ENCODE assay signal across 15 cellular contexts in the genomic region with DNA sequence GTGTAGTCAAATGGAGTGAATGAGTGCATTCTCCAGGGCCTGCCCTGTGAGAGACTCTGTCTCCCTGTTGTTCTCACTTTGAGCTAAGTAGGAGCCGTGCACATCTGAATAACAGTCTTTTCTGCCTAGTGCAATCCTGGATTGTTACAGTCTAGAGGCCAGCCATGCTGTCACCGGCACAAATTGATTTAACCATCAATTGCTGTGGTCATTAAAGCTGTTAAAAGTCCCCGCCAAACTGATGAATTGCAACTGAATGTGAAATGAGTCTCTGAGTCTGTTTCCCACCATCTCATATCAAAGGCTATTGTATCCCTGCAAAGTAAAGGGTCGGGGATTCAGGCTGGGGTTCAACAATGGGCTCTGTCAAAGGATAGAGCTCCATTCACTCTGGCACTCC.
A peak's percentile ranks its signal among the peaks of the same experiment; 100 is the strongest.
DNase-seq lines count a peak whose midpoint lies in the region; ATAC-seq and TF ChIP-seq lines count a peak whose summit lies in the region.
"Had no signal": no experiment of that assay in that cellular context is flagged by ENCODE, and none has a peak within 500 bp of the region (broad histone marks: within the 10 kb centered on the region; RNA-seq: fewer than 3 reads in every experiment).

No MANE protein-coding gene starts in this region.

- TF ChIP-seq POLR2A in HCT116 (IDR thresholded peaks at IDR 0.05; ENCODE audit: borderline replicate concordance, extremely low read depth, insufficient read depth, insufficient read length): no peak

- no peak overlapping the region for H3K9ac ChIP-seq in HCT116 (ENCODE audit: low read length)

- no peak overlapping the region for H3K27ac ChIP-seq in HCT116 (ENCODE audit: low read depth, low read length)
- H3K27ac ChIP-seq: foreskin keratinocyte, prostate gland had no signal

- H3K36me3 Mint-ChIP-seq in stimulated activated effector memory CD8-positive, alpha-beta T cell treated with anti-CD3 and anti-CD28 coated beads, Interleukin-12 subunit alpha, Interleukin-12 subunit beta, amount 100 ng/mL, for 72 hours: no peaks in the 10 kb centered on the region

- H3K36me3 ChIP-seq in HCT116 (ENCODE audit: control insufficient read depth in 1 of 2, insufficient read depth in 2 of 2, low read length in 2 of 2) (no peaks in the 10 kb centered on the region), mucosa of descending colon (ENCODE audit: low read depth) (no peaks in the 10 kb centered on the region)
- H3K36me3 ChIP-seq: prostate gland had no signal

- CTCF ChIA-PET in HCT116 (lab: Charles Lee): interaction anchor here (0.7 kb wide), 1 partner anchor 27 kb away, joined by 3 read pairs; no protein-coding TSS in a partner anchor

- H3K79me2 ChIP-seq in HCT116 (ENCODE audit: insufficient read depth, low read length): no peaks in the 10 kb centered on the region

- no peaks in the 10 kb centered on the region for H3K9me2 ChIP-seq in HCT116 (ENCODE audit: insufficient read depth)

- H2AFZ ChIP-seq in HCT116 (ENCODE audit: low read depth, low read length, poor library complexity, severe bottlenecking): peak overlapping the region; percentile 63

- in situ Hi-C loops in SK-MEL-5 (cut with HindIII; ENCODE audit: low pct_unique_long_range_greater_than_20kb, low sequenced_read_pairs): no loop called here

- H3K4me3 ChIP-seq in HCT116 (replicated peaks in 1 of 2; ENCODE audit: low read depth in 1 of 2, low read length in 2 of 2): no peak overlapping the region
- H3K4me3 ChIP-seq in mucosa of descending colon: no peak overlapping the region
- H3K4me3 ChIP-seq: prostate gland had no signal

- H3K4me3 Mint-ChIP-seq in stimulated activated effector memory CD8-positive, alpha-beta T cell treated with anti-CD3 and anti-CD28 coated beads, Interleukin-12 subunit alpha, Interleukin-12 subunit beta, amount 100 ng/mL, for 72 hours: no peak overlapping the region
- H3K4me3 Mint-ChIP-seq: activated naive CD4-positive, alpha-beta T cell treated with anti-CD3 and anti-CD28 coated beads for 36 hours; CD4-positive, alpha-beta T cell; T-helper 2 cell treated with Interferon-gamma antibody and Interleukin-4, amounts not matched to agents 5 μg/mL and 100 μg/mL, for 36 hours had no signal

- H4K20me1 ChIP-seq in HCT116 (ENCODE audit: insufficient read depth): no peaks in the 10 kb centered on the region

- no peaks in the 10 kb centered on the region for H3K9me3 ChIP-seq in HCT116 (ENCODE audit: control insufficient read depth in 1 of 2, insufficient read depth in 1 of 2, low read depth in 1 of 2, low read length in 2 of 2)
- H3K9me3 ChIP-seq in mucosa of descending colon: no peaks in the 10 kb centered on the region
- H3K9me3 ChIP-seq: prostate gland had no signal

- H3K4me1 ChIP-seq in HCT116 (ENCODE audit: control insufficient read depth in 1 of 2, insufficient read depth in 2 of 2, low read length in 2 of 2) (no peaks in the 10 kb centered on the region), mucosa of descending colon (ENCODE audit: low read depth) (no peaks in the 10 kb centered on the region)
- H3K4me1 ChIP-seq: foreskin keratinocyte, prostate gland had no signal

- H3K9me3 Mint-ChIP-seq in stimulated activated effector memory CD8-positive, alpha-beta T cell treated with anti-CD3 and anti-CD28 coated beads, Interleukin-12 subunit alpha, Interleukin-12 subunit beta, amount 100 ng/mL, for 72 hours: peaks cover 3% of the 10 kb centered on the region
- H3K9me3 Mint-ChIP-seq: activated naive CD4-positive, alpha-beta T cell treated with anti-CD3 and anti-CD28 coated beads for 36 hours; CD4-positive, alpha-beta T cell; T-helper 2 cell treated with Interferon-gamma antibody and Interleukin-4, amounts not matched to agents 5 μg/mL and 100 μg/mL, for 36 hours had no signal

- intact Hi-C loops in HCT116 (cut with micrococcal nuclease): loop anchor here (2.0 kb wide), 1 partner anchor 1406 kb away; no protein-coding TSS in a partner anchor
- intact Hi-C loops in head of caudate nucleus (cut with DNase I): no loop called here
- intact Hi-C loops in mucosa of descending colon (cut with DNase I, micrococcal nuclease): no loop called here

- H3K4me2 ChIP-seq in HCT116 (ENCODE audit: low read length): no peak overlapping the region

- TF ChIP-seq RAD21 in HCT116 (IDR thresholded peaks at IDR 0.05; ENCODE audit: low read depth): no peak

- RAD21 ChIA-PET in HCT116 (lab: Charles Lee; ENCODE audit: low non-redundant PET in 1 of 2, low total read pairs in 2 of 2, uncharacterized antibody in 2 of 2, unreplicated experiment in 2 of 2): no interaction called here

- no peak for TF ChIP-seq CTCF in HCT116 (IDR thresholded peaks at IDR 0.05 in 2 of 3, conservative IDR thresholded peaks at IDR 0.05 in 1 of 3; ENCODE audit: borderline replicate concordance in 1 of 3, insufficient read depth in 1 of 3, low read depth in 2 of 3, low read length in 2 of 3)
- no peak for TF ChIP-seq CTCF in mucosa of descending colon (IDR thresholded peaks at IDR 0.05)

- POLR2A ChIA-PET in HCT116 (lab: Charles Lee): no interaction called here

- no peak for ATAC-seq in HCT116
- no peak for ATAC-seq in mucosa of descending colon
- no peak for ATAC-seq in stimulated activated effector memory CD8-positive, alpha-beta T cell treated with anti-CD3 and anti-CD28 coated beads, Interleukin-12 subunit alpha, Interleukin-12 subunit beta, amount 100 ng/mL, for 72 hours
- ATAC-seq: foreskin keratinocyte had no signal

- no TSS peak for BruUV-seq in HCT116 (replicated peaks; lab: Mats Ljungman, UMichigan)

- no peaks in the 10 kb centered on the region for H3K4me1 Mint-ChIP-seq in stimulated activated effector memory CD8-positive, alpha-beta T cell treated with anti-CD3 and anti-CD28 coated beads, Interleukin-12 subunit alpha, Interleukin-12 subunit beta, amount 100 ng/mL, for 72 hours

- H3K27ac Mint-ChIP-seq in stimulated activated effector memory CD8-positive, alpha-beta T cell treated with anti-CD3 and anti-CD28 coated beads, Interleukin-12 subunit alpha, Interleukin-12 subunit beta, amount 100 ng/mL, for 72 hours: no peak overlapping the region
- H3K27ac Mint-ChIP-seq: activated naive CD4-positive, alpha-beta T cell treated with anti-CD3 and anti-CD28 coated beads for 36 hours; CD4-positive, alpha-beta T cell; T-helper 2 cell treated with Interferon-gamma antibody and Interleukin-4, amounts not matched to agents 5 μg/mL and 100 μg/mL, for 36 hours had no signal

- DNase-seq in HCT116 (ENCODE audit: low read depth, low spot score) (no peak), SK-MEL-5 (ENCODE audit: low read depth, low spot score) (peak; percentile 15), head of caudate nucleus (peak in 32 of 42 donors; percentile 2 to 64 (median 18)), putamen (ENCODE audit: low spot score) (peak; percentile 31), mucosa of descending colon (no peak), SHP77 treated with DMSO at 0.1 percent for 48 hours (lab: John Stamatoyannopoulos, UW) (no peak)
- DNase-seq in activated CD4-positive, alpha-beta T cell treated with anti-CD3 and anti-CD28 coated beads for 48 hours: no peak
- no peak for DNase-seq in stimulated activated effector memory CD8-positive, alpha-beta T cell treated with anti-CD3 and anti-CD28 coated beads, Interleukin-12 subunit alpha, Interleukin-12 subunit beta, amount 100 ng/mL, for 72 hours (ENCODE audit: low spot score in 2 of 2)
- DNase-seq: activated CD8-positive, alpha-beta memory T cell treated with anti-CD3 and anti-CD28 coated beads for 24 hours; activated naive CD4-positive, alpha-beta T cell treated with anti-CD3 and anti-CD28 coated beads for 36 hours; CD4-positive, alpha-beta T cell; cortex of kidney; foreskin keratinocyte had no signal

- no peaks in the 10 kb centered on the region for H3K27me3 ChIP-seq in HCT116 (ENCODE audit: insufficient read depth, low read length)
- H3K27me3 ChIP-seq: foreskin keratinocyte had no signal

TF ChIP-seq in HCT116, 20 proteins besides CTCF, POLR2A, EP300 and RAD21 (continues in another document):
- TF ChIP-seq CBX3 (IDR thresholded peaks at IDR 0.05; ENCODE audit: low read depth) (no peak), YY1 (IDR thresholded peaks at IDR 0.05; ENCODE audit: extremely low read depth, insufficient replicate concordance, low read depth, low read length) (no peak), JUND (IDR thresholded peaks at IDR 0.05) (no peak), SIN3A (IDR thresholded peaks at IDR 0.05; ENCODE audit: low read depth) (no peak), CEBPB (IDR thresholded peaks at IDR 0.05; ENCODE audit: low read depth) (no peak), ZFX (IDR thresholded peaks at IDR 0.05) (no peak), FOSL1 (IDR thresholded peaks at IDR 0.05; ENCODE audit: low read depth) (no peak), POLR2AphosphoS5 (IDR thresholded peaks at IDR 0.05; ENCODE audit: low read depth, low read length) (no peak), TCF7L2 (IDR thresholded peaks at IDR 0.05; ENCODE audit: borderline replicate concordance, extremely low read depth, insufficient read depth, insufficient read length) (no peak), SP1 (IDR thresholded peaks at IDR 0.05; ENCODE audit: low read depth) (no peak), ZNF274 (IDR thresholded peaks at IDR 0.05; ENCODE audit: low read depth, low read length) (no peak), ZBTB33 (IDR thresholded peaks at IDR 0.05; ENCODE audit: extremely low read depth, insufficient replicate concordance, low read length) (no peak), EGR1 (IDR thresholded peaks at IDR 0.05; ENCODE audit: low read depth) (no peak), EZH2phosphoT487 (IDR thresholded peaks at IDR 0.05; ENCODE audit: borderline replicate concordance) (no peak)

Comparison
In these comparisons a context has a peak if more than half of its experiments do, and no peak if none do; other contexts are left out.
1. DNase-seq: peak in SK-MEL-5 (single experiment), head of caudate nucleus (32 of 42) and putamen (single experiment); none in HCT116 (single experiment), mucosa of descending colon (0 of 3), activated CD4-positive, alpha-beta T cell treated with anti-CD3 and anti-CD28 coated beads for 48 hours (single experiment), stimulated activated effector memory CD8-positive, alpha-beta T cell treated with anti-CD3 and anti-CD28 coated beads, Interleukin-12 subunit alpha, Interleukin-12 subunit beta, amount 100 ng/mL, for 72 hours (0 of 2) and SHP77 treated with DMSO at 0.1 percent for 48 hours (single experiment).